ENCODE assay signal across 1 cellular context in the genomic region with DNA sequence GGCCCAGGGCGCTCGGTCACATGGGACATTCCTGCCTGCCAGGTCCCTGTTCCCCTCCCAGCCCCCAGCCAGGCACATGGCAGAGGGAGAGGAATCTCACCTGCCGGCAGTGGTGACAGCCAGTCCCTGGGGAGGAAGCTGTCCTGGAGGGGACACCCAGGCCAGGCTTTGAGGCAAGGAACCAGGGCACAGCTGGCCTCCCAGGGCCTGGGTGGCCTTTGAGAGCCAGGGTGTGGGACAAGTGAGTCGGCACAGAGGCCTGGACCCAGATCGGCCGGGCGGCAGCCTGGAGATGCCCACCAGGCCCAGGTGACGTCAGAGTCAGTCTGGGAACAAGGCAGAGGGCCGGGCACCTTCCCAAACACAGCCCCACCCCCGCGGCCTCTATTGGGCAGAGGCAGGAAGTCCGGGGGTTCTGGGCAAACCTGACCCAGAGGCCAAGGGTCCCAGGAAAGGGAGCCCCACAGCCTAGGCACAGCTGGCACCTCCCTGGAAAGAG.
TF ChIP-seq lines count a peak whose summit lies in the region.

No MANE protein-coding gene starts in this region.

TF ChIP-seq in H1, 55 proteins besides CTCF, POLR2A, EP300 and RAD21:
- TF ChIP-seq KDM1A (IDR thresholded peaks at IDR 0.05; ENCODE audit: borderline replicate concordance, low read length) = no peak
- no peak for TF ChIP-seq TAF7 (optimal IDR thresholded peaks at IDR 0.05; ENCODE audit: borderline replicate concordance, low read depth, low read length)
